8 cellular contexts compared by ENCODE assay signal in genomic region chr1:32992489-32993214, GRCh38. TPM values are rescaled to one million over a fixed set of nuclear protein-coding genes. Genes with fewer than 3 reads are reported as not detected.
DNase-seq lines count a peak whose midpoint lies in the region; ATAC-seq, FAIRE-seq and TF ChIP-seq lines count a peak whose summit lies in the region.

No MANE protein-coding gene starts in this region.

- H3K9me1 ChIP-seq in K562 (ENCODE audit: control insufficient read depth, insufficient read depth, low read length), result no peaks in the 10 kb centered on the region

- in situ Hi-C loops in K562 (cut with MboI), result no loop called here

- H3K4me2 ChIP-seq in K562 (ENCODE audit: insufficient read depth, low read length), result no peak overlapping the region

- H3K4me1 ChIP-seq in SJCRH30 (peaks cover 25% of the 10 kb centered on the region), K562 (replicated peaks in 1 of 2; ENCODE audit: control insufficient read depth in 2 of 2, insufficient read depth in 2 of 2, low read length in 2 of 2) (peaks cover 15 to 22% of the 10 kb centered on the region in 2 experiments)

- H3K27ac ChIP-seq in SJCRH30 (no peak overlapping the region), K562 (ENCODE audit: extremely low read depth, low read depth, low read length) (no peak overlapping the region)

- H3K36me3 ChIP-seq in SJCRH30, result no peaks in the 10 kb centered on the region
- H3K36me3 ChIP-seq in K562 (ENCODE audit: control insufficient read depth, insufficient read depth, low read length), result no peaks in the 10 kb centered on the region

- no peaks in the 10 kb centered on the region for H3K79me2 ChIP-seq in K562 (ENCODE audit: control insufficient read depth, insufficient read depth, low read length)

- H3K9me3 ChIP-seq in SJCRH30 (replicated peaks), result no peaks in the 10 kb centered on the region
- H3K9me3 ChIP-seq in K562 (replicated peaks; ENCODE audit: control insufficient read depth, insufficient read depth, low read depth, low read length), result no peaks in the 10 kb centered on the region

- POLR2A ChIA-PET in K562 (lab: Yijun Ruan, JAX), result interaction anchor here (0.6 to 7.1 kb wide), 10 partner anchors 9 to 174 kb away, joined by 3 to 95 read pairs (median 4); partner anchors contain the start of gene RNF19B

- TF ChIP-seq RAD21 in K562 (CRISPR knock-in tag; conservative IDR thresholded peaks at IDR 0.05 in 1 of 2, IDR thresholded peaks at IDR 0.05 in 1 of 2), result no peak

- no peak overlapping the region for H3K4me3 ChIP-seq in SJCRH30
- no peak overlapping the region for H3K4me3 ChIP-seq in K562

- peak overlapping the region in 1 of 2 experiments; percentile 57; a peak in 1 of 4 replicates for H3K9ac ChIP-seq in K562 (ENCODE audit: insufficient read depth in 1 of 2, low read depth in 2 of 2, low read length in 2 of 2)

- no peak overlapping the region for H2AFZ ChIP-seq in K562 (ENCODE audit: low read depth, low read length)

- CTCF ChIA-PET in K562 (lab: Yijun Ruan, JAX; ENCODE audit: low intra/inter-chr PET ratio), result no interaction called here

- no peak for TF ChIP-seq CTCF in K562 (IDR thresholded peaks at IDR 0.05 in 2 of 3, conservative IDR thresholded peaks at IDR 0.05 in 1 of 3; ENCODE audit: insufficient read depth in 2 of 3, low read depth in 1 of 3, low read length in 3 of 3)

- intact Hi-C loops in K562 (cut with micrococcal nuclease), result no loop called here

- ATAC-seq in GM19467 (IDR thresholded peaks at IDR 0.05; ENCODE audit: unreplicated experiment) (peak; percentile 81), HG03460 (IDR thresholded peaks at IDR 0.05; ENCODE audit: unreplicated experiment) (peak; percentile 84), K562 (peak; percentile 88)

- no TSS peak for BruUV-seq in K562 (replicated peaks; lab: Mats Ljungman, UMichigan)

- WGBS in K562 (ENCODE audit: insufficient coverage, low coverage, missing lambda C conversion rate), result 49% methylated on average over 5 of the region's 5 CpGs

- TF ChIP-seq EP300 in K562 (IDR thresholded peaks at IDR 0.05; ENCODE audit: low read length), result no peak

- H4K20me1 ChIP-seq in K562 (replicated peaks; ENCODE audit: control insufficient read depth, insufficient read depth, low read length), result peaks cover under 1% of the 10 kb centered on the region

- peak; percentile 60 for FAIRE-seq in K562 (lab: Jason Lieb, UNC)

- DNase-seq in D341Med (ENCODE audit: low spot score), result peak; percentile 49
- DNase-seq in SJCRH30, result peak; percentile 88 to 92
- peak; percentile 63 to 77 (median 66) for DNase-seq in K562 (ENCODE audit: extremely low read depth in 1 of 4, low spot score in 3 of 4)
- peak; percentile 100 for DNase-seq in iris pigment epithelial cell (ENCODE audit: low read depth)
- DNase-seq in stimulated activated CD4-positive, alpha-beta T cell treated with anti-CD3 and anti-CD28 coated beads, Interleukin-4, amount 100 ng/mL, for 1 hour, result peak; percentile 37
- DNase-seq in DMS79 treated with DMSO at 0.1 percent for 48 hours (lab: John Stamatoyannopoulos, UW), result no peak

- TF ChIP-seq POLR2A in K562 (conservative IDR thresholded peaks at IDR 0.05), result no peak

- H3K27me3 ChIP-seq in SJCRH30 (no peaks in the 10 kb centered on the region), K562 (ENCODE audit: control insufficient read depth in 2 of 2, insufficient read depth in 2 of 2, low read length in 2 of 2) (no peaks in the 10 kb centered on the region)

TF ChIP-seq in K562, 482 proteins besides CTCF, POLR2A, EP300 and RAD21 (continues in another document):
- TF ChIP-seq FOXP4 (CRISPR knock-in tag; IDR thresholded peaks at IDR 0.05; ENCODE audit: borderline replicate concordance) (0 out of 2 replicates have a peak, but pooled peaks have one; percentile 15), CTBP1 (IDR thresholded peaks at IDR 0.05; ENCODE audit: borderline replicate concordance) (peak; percentile 75; the same call in 1 of the 2 replicates), TEAD4 (IDR thresholded peaks at IDR 0.05; ENCODE audit: low read length) (peak; percentile 50; the same call in 1 of the 2 replicates), TEAD4 (CRISPR knock-in tag; IDR thresholded peaks at IDR 0.05; ENCODE audit: borderline replicate concordance) (no peak), RHOXF2B (CRISPR knock-in tag; conservative IDR thresholded peaks at IDR 0.05) (0 out of 2 replicates have a peak, but pooled peaks have one; percentile 12), DPF2 (IDR thresholded peaks at IDR 0.05) (no peak), KLF1 (tag; IDR thresholded peaks at IDR 0.05) (peak; percentile 70; the same call in 1 of the 2 replicates), TEAD1 (CRISPR knock-in tag; IDR thresholded peaks at IDR 0.05) (peak in 1 of 2 experiments; percentile 80; a peak in 3 of 4 replicates)
- TF ChIP-seq, protein P1, sequence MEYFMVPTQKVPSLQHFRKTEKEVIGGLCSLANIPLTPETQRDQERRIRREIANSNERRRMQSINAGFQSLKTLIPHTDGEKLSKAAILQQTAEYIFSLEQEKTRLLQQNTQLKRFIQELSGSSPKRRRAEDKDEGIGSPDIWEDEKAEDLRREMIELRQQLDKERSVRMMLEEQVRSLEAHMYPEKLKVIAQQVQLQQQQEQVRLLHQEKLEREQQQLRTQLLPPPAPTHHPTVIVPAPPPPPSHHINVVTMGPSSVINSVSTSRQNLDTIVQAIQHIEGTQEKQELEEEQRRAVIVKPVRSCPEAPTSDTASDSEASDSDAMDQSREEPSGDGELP (CRISPR knock-in tag; IDR thresholded peaks at IDR 0.05; ENCODE audit: borderline replicate concordance), result peak; percentile 65
- TF ChIP-seq, protein P2, sequence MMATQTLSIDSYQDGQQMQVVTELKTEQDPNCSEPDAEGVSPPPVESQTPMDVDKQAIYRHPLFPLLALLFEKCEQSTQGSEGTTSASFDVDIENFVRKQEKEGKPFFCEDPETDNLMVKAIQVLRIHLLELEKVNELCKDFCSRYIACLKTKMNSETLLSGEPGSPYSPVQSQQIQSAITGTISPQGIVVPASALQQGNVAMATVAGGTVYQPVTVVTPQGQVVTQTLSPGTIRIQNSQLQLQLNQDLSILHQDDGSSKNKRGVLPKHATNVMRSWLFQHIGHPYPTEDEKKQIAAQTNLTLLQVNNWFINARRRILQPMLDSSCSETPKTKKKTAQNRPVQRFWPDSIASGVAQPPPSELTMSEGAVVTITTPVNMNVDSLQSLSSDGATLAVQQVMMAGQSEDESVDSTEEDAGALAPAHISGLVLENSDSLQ (IDR thresholded peaks at IDR 0.05), result 0 out of 2 replicates have a peak, but pooled peaks have one; percentile 23

RNA-seq across cellular contexts. Expression of gene RNF19B, which starts 28.0 kb away (rescaled TPM):
- 10.5 and 10.9 TPM in 2 replicates for total RNA-seq in SJCRH30 (2014; rRNA removed; shearing (Covaris generic))
- 7.2 and 10.6 TPM in 2 replicates for total RNA-seq in K562 (2011; cell fraction: chromatin; rRNA removed; ENCODE audit: low replicate concordance)
- 7.9 and 11.3 TPM in 2 replicates for total RNA-seq in K562 (2011; cell fraction: nucleolus; rRNA removed)
- 6.7 and 7.8 TPM in 2 replicates for total RNA-seq in K562 (2011; cell fraction: nucleoplasm; rRNA removed)
- total RNA-seq in K562 (2014; rRNA removed) (9.6 and 11.8 TPM in 2 replicates), K562 (2014; rRNA removed; fragmentation: Illumina TruSeq; extraction: Trizol) (9.1 and 10.2 TPM in 2 replicates), K562 (2015; rRNA removed; fragmentation: Illumina TruSeq; extraction: Trizol) (10.5 and 10.9 TPM in 2 replicates), K562 (2021) (14.9 TPM in 2 replicates)
- polyA plus RNA-seq in K562 (2011; rRNA removed) (10.2 and 14.3 TPM in 2 replicates), K562 (2014; fragmentation: Illumina TruSeq; extraction: Trizol) (14.1 and 14.6 TPM in 2 replicates), K562 (2014; fragmentation: Nextera tagmentation; extraction: Ambion mirVana) (1 to 10 TPM; 2.6 to 2.8 TPM), K562 (2014; rRNA removed) (10.1 and 11.6 TPM in 2 replicates)
- 9.9 and 11.1 TPM in 2 replicates for polyA plus RNA-seq in K562 (2011; cell fraction: cytosol; rRNA removed)
- polyA plus RNA-seq in K562 (2011; cell fraction: nucleus; rRNA removed), result 5.4 and 6.0 TPM in 2 replicates
- 12.3 and 15.2 TPM in 2 replicates for polyA plus RNA-seq in K562 (2012)
- polyA minus RNA-seq in K562 (2011; rRNA and poly(A)+ RNA removed), result 18.7 and 25.2 TPM in 2 replicates
- polyA minus RNA-seq in K562 (2011; cell fraction: cytosol; rRNA and poly(A)+ RNA removed), result 7.8 and 11.6 TPM in 2 replicates
- polyA minus RNA-seq in K562 (2011; cell fraction: nucleus; rRNA and poly(A)+ RNA removed), result 4.7 and 7.8 TPM in 2 replicates

RNA-seq across cellular contexts. Expression of gene AK2, which starts 44.0 kb away (rescaled TPM):
- 279 and 283 TPM in 2 replicates for total RNA-seq in SJCRH30 (2014; rRNA removed; shearing (Covaris generic))
- total RNA-seq in K562 (2011; cell fraction: chromatin; rRNA removed; ENCODE audit: low replicate concordance), result 308 and 373 TPM in 2 replicates
- 190 and 213 TPM in 2 replicates for total RNA-seq in K562 (2011; cell fraction: nucleolus; rRNA removed)
- 283 and 338 TPM in 2 replicates for total RNA-seq in K562 (2011; cell fraction: nucleoplasm; rRNA removed)
- total RNA-seq in K562 (2014; rRNA removed) (349 and 444 TPM in 2 replicates), K562 (2014; rRNA removed; fragmentation: Illumina TruSeq; extraction: Trizol) (456 and 483 TPM in 2 replicates), K562 (2015; rRNA removed; fragmentation: Illumina TruSeq; extraction: Trizol) (490 and 510 TPM in 2 replicates), K562 (2021) (509 and 517 TPM in 2 replicates)
- polyA plus RNA-seq in K562 (2011; rRNA removed) (447 and 549 TPM in 2 replicates), K562 (2014; fragmentation: Illumina TruSeq; extraction: Trizol) (802 and 1,050 TPM in 2 replicates), K562 (2014; fragmentation: Nextera tagmentation; extraction: Ambion mirVana) (100 to 1,000 TPM; 105 to 140 TPM), K562 (2014; rRNA removed) (512 and 577 TPM in 2 replicates)
- polyA plus RNA-seq in K562 (2011; cell fraction: cytosol; rRNA removed), result 383 and 522 TPM in 2 replicates
- polyA plus RNA-seq in K562 (2011; cell fraction: nucleus; rRNA removed), result 310 and 377 TPM in 2 replicates
- 354 and 451 TPM in 2 replicates for polyA plus RNA-seq in K562 (2012)
- polyA minus RNA-seq in K562 (2011; rRNA and poly(A)+ RNA removed), result 247 and 258 TPM in 2 replicates
- polyA minus RNA-seq in K562 (2011; cell fraction: cytosol; rRNA and poly(A)+ RNA removed), result 169 and 177 TPM in 2 replicates
- 101 and 183 TPM in 2 replicates for polyA minus RNA-seq in K562 (2011; cell fraction: nucleus; rRNA and poly(A)+ RNA removed)
